8 cellular contexts compared by ENCODE assay signal in the genomic region with DNA sequence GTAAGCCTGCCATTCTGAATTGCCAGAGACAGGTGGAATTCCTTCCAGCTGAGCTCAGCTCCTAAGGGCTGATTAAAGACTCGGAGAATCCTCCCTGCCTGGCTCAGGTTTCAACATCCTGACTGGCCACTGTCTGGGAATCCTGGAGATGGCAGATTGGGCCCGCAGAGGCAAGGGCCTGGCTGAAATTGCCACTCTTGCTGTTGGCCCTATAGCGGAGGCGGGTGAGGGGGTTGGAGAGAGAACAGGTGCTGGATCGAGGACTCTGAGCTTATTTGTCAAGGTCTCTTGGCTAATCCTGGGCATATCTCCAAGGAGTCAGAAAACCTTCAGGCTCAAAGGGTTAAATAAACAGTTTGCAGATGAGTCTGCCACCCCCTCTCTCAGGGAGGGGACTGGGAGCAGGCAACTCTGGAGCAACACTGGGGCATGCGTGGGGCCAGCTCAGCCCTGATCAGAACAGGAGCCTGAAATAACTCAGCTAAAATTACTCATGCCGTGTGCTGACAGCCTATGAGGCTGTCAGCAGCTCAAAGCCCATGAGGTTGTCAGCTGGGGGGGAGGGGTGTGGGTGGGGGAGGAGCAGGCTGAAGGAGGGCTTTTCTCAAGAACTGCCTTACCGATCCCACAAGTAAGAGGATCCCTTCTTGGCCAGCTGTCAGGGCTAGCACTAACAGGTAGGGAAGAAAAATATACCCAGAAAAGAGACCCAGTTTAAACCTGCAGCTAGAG.
DNase-seq lines count a peak whose midpoint lies in the region; ATAC-seq and TF ChIP-seq lines count a peak whose summit lies in the region.

No MANE protein-coding gene starts in this region.

- peaks cover 20% of the 10 kb centered on the region for H3K27me3 ChIP-seq in brain microvascular endothelial cell (replicated peaks)

- TF ChIP-seq CTCF in brain microvascular endothelial cell (IDR thresholded peaks at IDR 0.05; ENCODE audit: low read depth, low read length, missing control alignments): no peak

- no peak overlapping the region for H3K4me3 ChIP-seq in brain microvascular endothelial cell (ENCODE audit: low read depth, low read length)

- in situ Hi-C loops in brain microvascular endothelial cell (cut with HindIII; ENCODE audit: low pct_ligation_motif_present, low sequenced_read_pairs): no loop called here

- DNase-seq in activated CD8-positive, alpha-beta memory T cell treated with anti-CD3 and anti-CD28 coated beads, Interleukin-2, amount 50 U/mL, for 48 hours: peak; percentile 76
- DNase-seq in activated CD8-positive, alpha-beta memory T cell treated with anti-CD3 and anti-CD28 coated beads, Interleukin-2, amount 50 U/mL, for 4 hours: no peak
- DNase-seq in NCI-H446 treated with DMSO at 0.1 percent for 48 hours (lab: John Stamatoyannopoulos, UW): peak; percentile 67
- DNase-seq in brain microvascular endothelial cell: peak; percentile 70
- DNase-seq in left kidney (ENCODE audit: low read depth, low spot score): peak; percentile 95
- peak; percentile 16 for DNase-seq in stimulated activated CD8-positive, alpha-beta memory T cell treated with anti-CD3 and anti-CD28 coated beads, Interleukin-4, amount 100 ng/mL, for 24 hours (ENCODE audit: low read depth)

- no peaks in the 10 kb centered on the region for H3K36me3 ChIP-seq in brain microvascular endothelial cell (replicated peaks)

- H3K27ac ChIP-seq in brain microvascular endothelial cell: no peak overlapping the region

- no peak for ATAC-seq in GM21529 (IDR thresholded peaks at IDR 0.05; ENCODE audit: unreplicated experiment)
- ATAC-seq in HG03135 (IDR thresholded peaks at IDR 0.05; ENCODE audit: unreplicated experiment): no peak
